ENCODE assay signal across 1 cellular context in the genomic region with DNA sequence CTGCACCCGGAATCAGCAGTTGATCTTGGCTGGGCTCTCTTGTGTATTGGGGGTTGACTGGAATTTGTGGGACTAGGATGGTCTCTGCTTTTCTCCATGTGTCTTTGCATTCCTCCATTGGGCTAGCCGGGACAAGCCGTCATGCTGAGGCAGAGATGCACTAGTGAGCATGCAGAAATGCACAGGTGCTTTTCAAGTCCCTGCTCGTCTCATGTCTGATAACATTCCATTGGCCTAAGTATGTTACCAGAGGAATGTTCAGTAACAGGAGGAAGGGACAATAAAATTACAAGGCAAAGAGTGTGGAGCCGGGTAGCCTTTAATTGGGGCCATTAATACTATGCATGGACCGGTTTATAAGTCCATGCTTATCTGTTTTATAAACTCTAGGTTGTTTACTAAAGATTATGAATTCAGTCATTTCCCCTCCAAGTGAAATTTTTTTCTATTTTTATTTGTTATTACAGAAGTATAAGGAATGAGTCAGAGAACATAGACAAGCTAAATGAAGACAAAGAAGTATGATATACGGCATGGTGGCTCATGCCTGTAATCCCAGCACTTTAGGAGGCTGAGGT.
TF ChIP-seq lines count a peak whose summit lies in the region.

No MANE protein-coding gene starts in this region.

TF ChIP-seq in SK-N-SH treated with all-trans-retinoic acid at 6 μM for 48 hours, 23 proteins besides CTCF, POLR2A, EP300 and RAD21 (continued from another document):
- TF ChIP-seq TSHZ2 (CRISPR knock-in tag; IDR thresholded peaks at IDR 0.05): no peak
- no peak for TF ChIP-seq GLIS3 (CRISPR knock-in tag; IDR thresholded peaks at IDR 0.05)
- no peak for TF ChIP-seq SNAI2 (CRISPR knock-in tag; IDR thresholded peaks at IDR 0.05)
- no peak for TF ChIP-seq RARB (CRISPR knock-in tag; IDR thresholded peaks at IDR 0.05)
- TF ChIP-seq ZFP30 (CRISPR knock-in tag; IDR thresholded peaks at IDR 0.05): no peak
- no peak for TF ChIP-seq CSDC2 (CRISPR knock-in tag; IDR thresholded peaks at IDR 0.05)
- TF ChIP-seq ZC3H10 (CRISPR knock-in tag; IDR thresholded peaks at IDR 0.05): no peak
